1 cellular context compared by ENCODE assay signal in the genomic region with DNA sequence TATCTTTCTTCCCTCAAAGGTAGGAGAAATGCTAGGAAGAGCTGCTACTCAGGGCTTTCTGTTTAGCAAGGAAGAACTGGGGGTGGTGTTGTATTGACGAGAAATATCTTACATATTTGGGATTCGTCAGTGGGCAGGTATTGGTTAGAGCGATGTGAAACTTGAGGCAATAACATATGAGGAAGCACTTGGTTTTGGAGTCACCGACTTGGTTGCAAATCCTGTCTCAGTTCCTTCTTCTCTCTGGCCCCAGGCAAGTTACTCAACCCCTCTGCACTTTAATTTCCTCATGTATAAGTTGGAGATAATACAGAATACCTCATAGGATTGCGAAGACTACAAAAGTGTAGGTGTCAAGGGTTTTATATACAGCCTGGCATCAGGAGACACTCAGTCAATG.
TF ChIP-seq lines count a peak whose summit lies in the region.

No MANE protein-coding gene starts in this region.

TF ChIP-seq in HepG2, 621 proteins besides CTCF, POLR2A, EP300 and RAD21 (continued from another document):
- TF ChIP-seq, protein P1, sequence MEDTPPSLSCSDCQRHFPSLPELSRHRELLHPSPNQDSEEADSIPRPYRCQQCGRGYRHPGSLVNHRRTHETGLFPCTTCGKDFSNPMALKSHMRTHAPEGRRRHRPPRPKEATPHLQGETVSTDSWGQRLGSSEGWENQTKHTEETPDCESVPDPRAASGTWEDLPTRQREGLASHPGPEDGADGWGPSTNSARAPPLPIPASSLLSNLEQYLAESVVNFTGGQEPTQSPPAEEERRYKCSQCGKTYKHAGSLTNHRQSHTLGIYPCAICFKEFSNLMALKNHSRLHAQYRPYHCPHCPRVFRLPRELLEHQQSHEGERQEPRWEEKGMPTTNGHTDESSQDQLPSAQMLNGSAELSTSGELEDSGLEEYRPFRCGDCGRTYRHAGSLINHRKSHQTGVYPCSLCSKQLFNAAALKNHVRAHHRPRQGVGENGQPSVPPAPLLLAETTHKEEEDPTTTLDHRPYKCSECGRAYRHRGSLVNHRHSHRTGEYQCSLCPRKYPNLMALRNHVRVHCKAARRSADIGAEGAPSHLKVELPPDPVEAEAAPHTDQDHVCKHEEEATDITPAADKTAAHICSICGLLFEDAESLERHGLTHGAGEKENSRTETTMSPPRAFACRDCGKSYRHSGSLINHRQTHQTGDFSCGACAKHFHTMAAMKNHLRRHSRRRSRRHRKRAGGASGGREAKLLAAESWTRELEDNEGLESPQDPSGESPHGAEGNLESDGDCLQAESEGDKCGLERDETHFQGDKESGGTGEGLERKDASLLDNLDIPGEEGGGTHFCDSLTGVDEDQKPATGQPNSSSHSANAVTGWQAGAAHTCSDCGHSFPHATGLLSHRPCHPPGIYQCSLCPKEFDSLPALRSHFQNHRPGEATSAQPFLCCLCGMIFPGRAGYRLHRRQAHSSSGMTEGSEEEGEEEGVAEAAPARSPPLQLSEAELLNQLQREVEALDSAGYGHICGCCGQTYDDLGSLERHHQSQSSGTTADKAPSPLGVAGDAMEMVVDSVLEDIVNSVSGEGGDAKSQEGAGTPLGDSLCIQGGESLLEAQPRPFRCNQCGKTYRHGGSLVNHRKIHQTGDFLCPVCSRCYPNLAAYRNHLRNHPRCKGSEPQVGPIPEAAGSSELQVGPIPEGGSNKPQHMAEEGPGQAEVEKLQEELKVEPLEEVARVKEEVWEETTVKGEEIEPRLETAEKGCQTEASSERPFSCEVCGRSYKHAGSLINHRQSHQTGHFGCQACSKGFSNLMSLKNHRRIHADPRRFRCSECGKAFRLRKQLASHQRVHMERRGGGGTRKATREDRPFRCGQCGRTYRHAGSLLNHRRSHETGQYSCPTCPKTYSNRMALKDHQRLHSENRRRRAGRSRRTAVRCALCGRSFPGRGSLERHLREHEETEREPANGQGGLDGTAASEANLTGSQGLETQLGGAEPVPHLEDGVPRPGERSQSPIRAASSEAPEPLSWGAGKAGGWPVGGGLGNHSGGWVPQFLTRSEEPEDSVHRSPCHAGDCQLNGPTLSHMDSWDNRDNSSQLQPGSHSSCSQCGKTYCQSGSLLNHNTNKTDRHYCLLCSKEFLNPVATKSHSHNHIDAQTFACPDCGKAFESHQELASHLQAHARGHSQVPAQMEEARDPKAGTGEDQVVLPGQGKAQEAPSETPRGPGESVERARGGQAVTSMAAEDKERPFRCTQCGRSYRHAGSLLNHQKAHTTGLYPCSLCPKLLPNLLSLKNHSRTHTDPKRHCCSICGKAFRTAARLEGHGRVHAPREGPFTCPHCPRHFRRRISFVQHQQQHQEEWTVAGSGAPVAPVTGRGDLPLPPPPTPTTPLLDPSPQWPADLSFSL (CRISPR knock-in tag; IDR thresholded peaks at IDR 0.05) = no peak
- TF ChIP-seq ZFP37 (CRISPR knock-in tag; IDR thresholded peaks at IDR 0.05; ENCODE audit: borderline replicate concordance) = no peak
- TF ChIP-seq, protein P2, sequence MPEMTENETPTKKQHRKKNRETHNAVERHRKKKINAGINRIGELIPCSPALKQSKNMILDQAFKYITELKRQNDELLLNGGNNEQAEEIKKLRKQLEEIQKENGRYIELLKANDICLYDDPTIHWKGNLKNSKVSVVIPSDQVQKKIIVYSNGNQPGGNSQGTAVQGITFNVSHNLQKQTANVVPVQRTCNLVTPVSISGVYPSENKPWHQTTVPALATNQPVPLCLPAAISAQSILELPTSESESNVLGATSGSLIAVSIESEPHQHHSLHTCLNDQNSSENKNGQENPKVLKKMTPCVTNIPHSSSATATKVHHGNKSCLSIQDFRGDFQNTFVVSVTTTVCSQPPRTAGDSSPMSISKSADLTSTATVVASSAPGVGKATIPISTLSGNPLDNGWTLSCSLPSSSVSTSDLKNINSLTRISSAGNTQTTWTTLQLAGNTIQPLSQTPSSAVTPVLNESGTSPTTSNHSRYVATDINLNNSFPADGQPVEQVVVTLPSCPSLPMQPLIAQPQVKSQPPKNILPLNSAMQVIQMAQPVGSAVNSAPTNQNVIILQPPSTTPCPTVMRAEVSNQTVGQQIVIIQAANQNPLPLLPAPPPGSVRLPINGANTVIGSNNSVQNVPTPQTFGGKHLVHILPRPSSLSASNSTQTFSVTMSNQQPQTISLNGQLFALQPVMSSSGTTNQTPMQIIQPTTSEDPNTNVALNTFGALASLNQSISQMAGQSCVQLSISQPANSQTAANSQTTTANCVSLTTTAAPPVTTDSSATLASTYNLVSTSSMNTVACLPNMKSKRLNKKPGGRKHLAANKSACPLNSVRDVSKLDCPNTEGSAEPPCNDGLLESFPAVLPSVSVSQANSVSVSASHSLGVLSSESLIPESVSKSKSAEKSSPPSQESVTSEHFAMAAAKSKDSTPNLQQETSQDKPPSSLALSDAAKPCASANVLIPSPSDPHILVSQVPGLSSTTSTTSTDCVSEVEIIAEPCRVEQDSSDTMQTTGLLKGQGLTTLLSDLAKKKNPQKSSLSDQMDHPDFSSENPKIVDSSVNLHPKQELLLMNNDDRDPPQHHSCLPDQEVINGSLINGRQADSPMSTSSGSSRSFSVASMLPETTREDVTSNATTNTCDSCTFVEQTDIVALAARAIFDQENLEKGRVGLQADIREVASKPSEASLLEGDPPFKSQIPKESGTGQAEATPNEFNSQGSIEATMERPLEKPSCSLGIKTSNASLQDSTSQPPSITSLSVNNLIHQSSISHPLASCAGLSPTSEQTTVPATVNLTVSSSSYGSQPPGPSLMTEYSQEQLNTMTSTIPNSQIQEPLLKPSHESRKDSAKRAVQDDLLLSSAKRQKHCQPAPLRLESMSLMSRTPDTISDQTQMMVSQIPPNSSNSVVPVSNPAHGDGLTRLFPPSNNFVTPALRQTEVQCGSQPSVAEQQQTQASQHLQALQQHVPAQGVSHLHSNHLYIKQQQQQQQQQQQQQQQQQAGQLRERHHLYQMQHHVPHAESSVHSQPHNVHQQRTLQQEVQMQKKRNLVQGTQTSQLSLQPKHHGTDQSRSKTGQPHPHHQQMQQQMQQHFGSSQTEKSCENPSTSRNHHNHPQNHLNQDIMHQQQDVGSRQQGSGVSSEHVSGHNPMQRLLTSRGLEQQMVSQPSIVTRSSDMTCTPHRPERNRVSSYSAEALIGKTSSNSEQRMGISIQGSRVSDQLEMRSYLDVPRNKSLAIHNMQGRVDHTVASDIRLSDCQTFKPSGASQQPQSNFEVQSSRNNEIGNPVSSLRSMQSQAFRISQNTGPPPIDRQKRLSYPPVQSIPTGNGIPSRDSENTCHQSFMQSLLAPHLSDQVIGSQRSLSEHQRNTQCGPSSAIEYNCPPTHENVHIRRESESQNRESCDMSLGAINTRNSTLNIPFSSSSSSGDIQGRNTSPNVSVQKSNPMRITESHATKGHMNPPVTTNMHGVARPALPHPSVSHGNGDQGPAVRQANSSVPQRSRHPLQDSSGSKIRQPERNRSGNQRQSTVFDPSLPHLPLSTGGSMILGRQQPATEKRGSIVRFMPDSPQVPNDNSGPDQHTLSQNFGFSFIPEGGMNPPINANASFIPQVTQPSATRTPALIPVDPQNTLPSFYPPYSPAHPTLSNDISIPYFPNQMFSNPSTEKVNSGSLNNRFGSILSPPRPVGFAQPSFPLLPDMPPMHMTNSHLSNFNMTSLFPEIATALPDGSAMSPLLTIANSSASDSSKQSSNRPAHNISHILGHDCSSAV (CRISPR knock-in tag; IDR thresholded peaks at IDR 0.05; ENCODE audit: borderline replicate concordance) = no peak
- TF ChIP-seq HCFC1 (IDR thresholded peaks at IDR 0.05; ENCODE audit: low read depth, low read length) = no peak
- TF ChIP-seq ZNF326 (CRISPR knock-in tag; IDR thresholded peaks at IDR 0.05; ENCODE audit: borderline replicate concordance) = no peak
